8 cellular contexts compared by ENCODE assay signal in the genomic region with DNA sequence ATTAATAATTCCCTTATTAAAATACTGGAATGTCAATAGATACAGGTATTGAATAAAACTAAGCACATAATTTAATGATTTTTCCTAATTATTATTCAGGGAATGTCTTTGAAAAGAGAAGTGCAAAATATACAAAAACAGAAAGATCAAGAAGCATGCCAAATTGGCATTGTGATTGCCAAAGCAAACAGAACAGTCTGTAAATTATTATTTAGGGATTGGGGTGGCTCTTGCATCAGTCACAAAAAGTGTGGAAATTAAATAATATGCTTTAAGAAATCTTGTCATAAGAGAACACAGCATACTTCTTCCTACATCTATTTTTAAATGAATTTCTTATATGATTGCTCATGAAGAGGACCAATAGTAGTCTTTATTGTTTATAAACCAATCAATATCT.
"Had no signal": no experiment of that assay in that cellular context is flagged by ENCODE, and none has a peak within 500 bp of the region (broad histone marks: within the 10 kb centered on the region; RNA-seq: fewer than 3 reads in every experiment).

No MANE protein-coding gene starts in this region.

- FAIRE-seq: HepG2 had no signal

- ATAC-seq: HCT116, HepG2 had no signal

- H3K9me3 ChIP-seq: HAP-1 had no signal

- H3K4me3 ChIP-seq: GM23248, HAP-1 had no signal

- H3K4me1 ChIP-seq: HAP-1 had no signal

- H3K36me3 ChIP-seq: HAP-1 had no signal

- H3K27ac ChIP-seq: GM23248 had no signal

- DNase-seq: GM23248, GOT3, H7, HFFc6, KBM-7 had no signal
